Comparison of ENCODE assay signal across 14 cellular contexts in genomic region chr14:61780125-61780524, GRCh38. TPM values are rescaled to one million over a fixed set of nuclear protein-coding genes. Genes with fewer than 3 reads are reported as not detected.
DNase-seq lines count a peak whose midpoint lies in the region; ATAC-seq and TF ChIP-seq lines count a peak whose summit lies in the region.
"Had no signal": no experiment of that assay in that cellular context is flagged by ENCODE, and none has a peak within 500 bp of the region (broad histone marks: within the 10 kb centered on the region; RNA-seq: fewer than 3 reads in every experiment).

No MANE protein-coding gene starts in this region.

- intact Hi-C loops in stomach (cut with DNase I; ENCODE audit: low total_unique reads): no loop called here

- H3K27ac ChIP-seq in stomach: no peak overlapping the region
- H3K27ac ChIP-seq: coronary artery, right lobe of liver, RWPE1, thyroid gland had no signal

- ATAC-seq in activated T-cell treated with anti-CD3 and anti-CD28 coated beads, Interleukin-2, amount 50 U/mL, for 72 hours (replicated peaks in 1 of 2): peak; percentile 80 to 84
- peak; percentile 92 for ATAC-seq in GM21529 (IDR thresholded peaks at IDR 0.05; ENCODE audit: unreplicated experiment)
- peak; percentile 59 for ATAC-seq in HG03558 (IDR thresholded peaks at IDR 0.05; ENCODE audit: extremely low read depth, unreplicated experiment)
- ATAC-seq: right lobe of liver had no signal

- peak overlapping the region; percentile 57 to 62 for H3K4me3 Mint-ChIP-seq in activated T-cell treated with anti-CD3 and anti-CD28 coated beads, Interleukin-2, amount 50 U/mL, for 72 hours
- H3K4me3 Mint-ChIP-seq in progenitor cell of endocrine pancreas (ENCODE audit: low read depth): no peak overlapping the region

- no peak for TF ChIP-seq CTCF in progenitor cell of endocrine pancreas (IDR thresholded peaks at IDR 0.05; ENCODE audit: unreplicated experiment)
- no peak for TF ChIP-seq CTCF in stomach (IDR thresholded peaks at IDR 0.05)

- H3K36me3 ChIP-seq in stomach: peaks cover 27 to 98% (median 94%) of the 10 kb centered on the region in 4 donors

- no peaks in the 10 kb centered on the region for H3K4me1 ChIP-seq in stomach
- H3K4me1 ChIP-seq: right lobe of liver, thyroid gland had no signal

- H3K4me3 ChIP-seq in stomach: no peak overlapping the region
- H3K4me3 ChIP-seq: coronary artery, right lobe of liver, thyroid gland had no signal

- H3K4me1 Mint-ChIP-seq in activated T-cell treated with anti-CD3 and anti-CD28 coated beads, Interleukin-2, amount 50 U/mL, for 72 hours (ENCODE audit: low read depth): peaks cover 39% of the 10 kb centered on the region
- peaks cover 1% of the 10 kb centered on the region for H3K4me1 Mint-ChIP-seq in progenitor cell of endocrine pancreas (ENCODE audit: low read depth)

- H3K36me3 Mint-ChIP-seq in activated T-cell treated with anti-CD3 and anti-CD28 coated beads, Interleukin-2, amount 50 U/mL, for 72 hours (ENCODE audit: insufficient read depth in 2 of 2): peaks cover 5 to 26% of the 10 kb centered on the region in 2 donors
- peaks cover 19% of the 10 kb centered on the region for H3K36me3 Mint-ChIP-seq in progenitor cell of endocrine pancreas (ENCODE audit: insufficient read depth)

- H3K9me3 Mint-ChIP-seq in activated T-cell treated with anti-CD3 and anti-CD28 coated beads, Interleukin-2, amount 50 U/mL, for 72 hours: no peaks in the 10 kb centered on the region
- H3K9me3 Mint-ChIP-seq in progenitor cell of endocrine pancreas (ENCODE audit: low read depth): no peaks in the 10 kb centered on the region

- 47 to 84% (median 76%) methylated on average over 3 of the region's 3 CpGs for WGBS in stomach, 5 donors

- no peaks in the 10 kb centered on the region for H3K27me3 Mint-ChIP-seq in activated T-cell treated with anti-CD3 and anti-CD28 coated beads, Interleukin-2, amount 50 U/mL, for 72 hours (ENCODE audit: low read depth)
- H3K27me3 Mint-ChIP-seq in progenitor cell of endocrine pancreas: no peaks in the 10 kb centered on the region

- peak overlapping the region; percentile 66 for H3K27ac Mint-ChIP-seq in activated T-cell treated with anti-CD3 and anti-CD28 coated beads, Interleukin-2, amount 50 U/mL, for 72 hours
- peak overlapping the region; percentile 67 for H3K27ac Mint-ChIP-seq in progenitor cell of endocrine pancreas

- no peaks in the 10 kb centered on the region for H3K27me3 ChIP-seq in stomach
- H3K27me3 ChIP-seq: right lobe of liver, thyroid gland had no signal

- peak in 1 of 2 donors; percentile 18 for DNase-seq in activated T-cell treated with anti-CD3 and anti-CD28 coated beads, Interleukin-2, amount 50 U/mL, for 72 hours
- DNase-seq in activated T-cell treated with anti-CD3 and anti-CD28 coated beads, Interleukin-2, amount 50 U/mL, for 48 hours: no peak
- DNase-seq in progenitor cell of endocrine pancreas (ENCODE audit: low spot score, unreplicated experiment) (no peak), Kasumi-1 (lab: John Stamatoyannopoulos, UW) (no peak), stomach (no peak)
- no peak for DNase-seq in activated CD8-positive, alpha-beta memory T cell treated with anti-CD3 and anti-CD28 coated beads, Interleukin-2, amount 50 U/mL, for 48 hours
- DNase-seq: NCI-H1048, NCI-H510A, right lobe of liver, thyroid gland had no signal

- H3K9me3 ChIP-seq in stomach: no peaks in the 10 kb centered on the region
- H3K9me3 ChIP-seq: right lobe of liver, thyroid gland had no signal

- TF ChIP-seq POLR2A in stomach (IDR thresholded peaks at IDR 0.05): no peak

- TF ChIP-seq EP300 in stomach (IDR thresholded peaks at IDR 0.05): no peak

RNA-seq across cellular contexts. Expression of gene SNAPC1, which starts 17.9 kb away (rescaled TPM):
- 1 to 10 TPM; 7.2 to 7.8 TPM for total RNA-seq in activated T-cell treated with anti-CD3 and anti-CD28 coated beads, Interleukin-2, amount 50 U/mL, for 72 hours
- total RNA-seq in progenitor cell of endocrine pancreas: 4.9 and 5.2 TPM in 2 replicates
- 1 to 10 TPM in 3 of 5 donors, under 1 TPM in 1, not detected in 1; 0.89 to 8.7 (median 3.9) TPM for total RNA-seq in stomach
- polyA plus RNA-seq in stomach: 1 to 10 TPM; 2.4 to 3.5 (median 3.0) TPM

RNA-seq across cellular contexts. Expression of gene SYT16, which starts 32.4 kb away (rescaled TPM):
- total RNA-seq in activated T-cell treated with anti-CD3 and anti-CD28 coated beads, Interleukin-2, amount 50 U/mL, for 72 hours: under 1 TPM; 0.02 to 0.09 TPM
- total RNA-seq in progenitor cell of endocrine pancreas (1.1 and 1.5 TPM in 2 replicates), stomach (1 to 10 TPM in 1 of 5 donors, under 1 TPM in 2, not detected in 2; under 0.01 to 7.7 (median under 0.01) TPM)
- under 1 TPM in 2 of 3 donors, not detected in 1; under 0.01 to 0.46 TPM for polyA plus RNA-seq in stomach
